19 cellular contexts compared by ENCODE assay signal in genomic region chr6:16476861-16477260, GRCh38.
DNase-seq lines count a peak whose midpoint lies in the region; ATAC-seq and TF ChIP-seq lines count a peak whose summit lies in the region.
"Had no signal": no experiment of that assay in that cellular context is flagged by ENCODE, and none has a peak within 500 bp of the region (broad histone marks: within the 10 kb centered on the region; RNA-seq: fewer than 3 reads in every experiment).

No MANE protein-coding gene starts in this region.

- H3K36me3 ChIP-seq in left ventricle myocardium inferior (no peaks in the 10 kb centered on the region), skeletal muscle tissue (ENCODE audit: control insufficient read depth in 3 of 3, insufficient read depth in 3 of 3, low read length in 3 of 3) (no peaks in the 10 kb centered on the region), adrenal gland (replicated peaks in 1 of 2) (no peaks in the 10 kb centered on the region)
- H3K36me3 ChIP-seq: colonic mucosa, suprapubic skin had no signal

- ATAC-seq in Right ventricle myocardium inferior (no peak), GM18909 (IDR thresholded peaks at IDR 0.05; ENCODE audit: poor library complexity, unreplicated experiment) (peak; percentile 30)
- ATAC-seq in activated CD8-positive, alpha-beta T cell treated with anti-CD3 and anti-CD28 coated beads for 36 hours: no peak
- ATAC-seq: body of pancreas, sciatic nerve had no signal

- H3K9me3 Mint-ChIP-seq in activated CD8-positive, alpha-beta T cell treated with anti-CD3 and anti-CD28 coated beads for 36 hours: peaks cover 3% of the 10 kb centered on the region
- H3K9me3 Mint-ChIP-seq: HFFc6 had no signal

- WGBS in adrenal gland, 4 donors: 88 to 91% (median 90%) methylated on average over 7 of the region's 7 CpGs

- intact Hi-C loops in left ventricle myocardium inferior (cut with micrococcal nuclease) (no loop called here), Right ventricle myocardium inferior (cut with DNase I) (no loop called here), adrenal gland (cut with DNase I) (no loop called here)
- intact Hi-C loops in activated CD8-positive, alpha-beta T cell treated with anti-CD3 and anti-CD28 coated beads for 36 hours (cut with micrococcal nuclease): no loop called here

- peaks cover 45% of the 10 kb centered on the region for H3K36me3 Mint-ChIP-seq in activated CD8-positive, alpha-beta T cell treated with anti-CD3 and anti-CD28 coated beads for 36 hours (ENCODE audit: low read depth)

- H3K9ac ChIP-seq in skeletal muscle tissue (ENCODE audit: low read depth in 1 of 3, low read length in 3 of 3): no peak overlapping the region

- no peak for DNase-seq in left ventricle myocardium inferior
- DNase-seq in Right ventricle myocardium inferior (ENCODE audit: missing footprints): no peak
- no peak for DNase-seq in activated CD8-positive, alpha-beta T cell treated with anti-CD3 and anti-CD28 coated beads for 36 hours
- no peak for DNase-seq in hippocampal formation (lab: John Stamatoyannopoulos, UW)
- no peak for DNase-seq in adrenal gland
- DNase-seq in NCI-H1436 (lab: John Stamatoyannopoulos, UW): no peak
- DNase-seq: activated gamma-delta T cell treated with Interleukin-2 at 50 U/mL for 16 hours; body of pancreas; Calu3; colonic mucosa; GDM1; HFFc6; NCI-H187 treated with DMSO at 0.1 percent for 48 hours; NCI-H345; stimulated activated CD4-positive, alpha-beta T cell treated with anti-CD3 and anti-CD28 coated beads, Interleukin-1b, Interleukin-23, amount 100 ng/mL, for 48 hours had no signal

- no peak overlapping the region for H3K4me3 Mint-ChIP-seq in activated CD8-positive, alpha-beta T cell treated with anti-CD3 and anti-CD28 coated beads for 36 hours
- H3K4me3 Mint-ChIP-seq: HFFc6 had no signal

- H3K27ac ChIP-seq in left ventricle myocardium inferior (replicated peaks) (peak overlapping the region; percentile 66), skeletal muscle tissue (ENCODE audit: low read depth, low read length) (peak overlapping the region; percentile 91), adrenal gland (no peak overlapping the region)
- H3K27ac ChIP-seq: body of pancreas, colonic mucosa, suprapubic skin had no signal

- no peaks in the 10 kb centered on the region for H3K27me3 Mint-ChIP-seq in activated CD8-positive, alpha-beta T cell treated with anti-CD3 and anti-CD28 coated beads for 36 hours

- H3K4me1 Mint-ChIP-seq in activated CD8-positive, alpha-beta T cell treated with anti-CD3 and anti-CD28 coated beads for 36 hours (ENCODE audit: low read depth): peaks cover 81% of the 10 kb centered on the region

- peak overlapping the region; percentile 73 for H3K27ac Mint-ChIP-seq in activated CD8-positive, alpha-beta T cell treated with anti-CD3 and anti-CD28 coated beads for 36 hours
- H3K27ac Mint-ChIP-seq: HFFc6 had no signal

- H3K4me3 ChIP-seq in left ventricle myocardium inferior (no peak overlapping the region), skeletal muscle tissue (ENCODE audit: low read length in 3 of 3) (peak overlapping the region in 1 of 3 donors; percentile 20), adrenal gland (no peak overlapping the region)
- H3K4me3 ChIP-seq: body of pancreas, colonic mucosa, suprapubic skin had no signal

- H3K4me1 ChIP-seq in left ventricle myocardium inferior (peaks cover 38% of the 10 kb centered on the region), skeletal muscle tissue (ENCODE audit: control insufficient read depth in 3 of 3, insufficient read depth in 3 of 3, low read length in 3 of 3) (peaks cover 9 to 29% (median 10%) of the 10 kb centered on the region in 3 donors), adrenal gland (replicated peaks in 1 of 2) (no peaks in the 10 kb centered on the region)
- H3K4me1 ChIP-seq: colonic mucosa had no signal

- no peak for TF ChIP-seq POLR2A in adrenal gland (IDR thresholded peaks at IDR 0.05)

- CTCF ChIA-PET in activated CD8-positive, alpha-beta T cell treated with anti-CD3 and anti-CD28 coated beads for 36 hours (lab: Charles Lee): interaction anchor here (1.4 to 1.9 kb wide), 2 partner anchors 35 to 38 kb away, joined by 4 to 5 read pairs; no protein-coding TSS in a partner anchor

- POLR2A ChIA-PET in activated CD8-positive, alpha-beta T cell treated with anti-CD3 and anti-CD28 coated beads for 36 hours (lab: Charles Lee): no interaction called here

- H3K9me3 ChIP-seq in left ventricle myocardium inferior (replicated peaks): no peaks in the 10 kb centered on the region
- H3K9me3 ChIP-seq in skeletal muscle tissue (ENCODE audit: control insufficient read depth in 3 of 3, low read length in 3 of 3): no peaks in the 10 kb centered on the region
- H3K9me3 ChIP-seq in adrenal gland (replicated peaks in 1 of 3): no peaks in the 10 kb centered on the region
- H3K9me3 ChIP-seq: body of pancreas, colonic mucosa, suprapubic skin had no signal

- no peaks in the 10 kb centered on the region for H3K27me3 ChIP-seq in left ventricle myocardium inferior (ENCODE audit: low read depth)
- no peaks in the 10 kb centered on the region for H3K27me3 ChIP-seq in skeletal muscle tissue (ENCODE audit: control insufficient read depth in 3 of 3, insufficient read depth in 3 of 3, low read length in 3 of 3)
- H3K27me3 ChIP-seq in adrenal gland: no peaks in the 10 kb centered on the region
- H3K27me3 ChIP-seq: body of pancreas, colonic mucosa, suprapubic skin had no signal

- no peak for TF ChIP-seq CTCF in left ventricle myocardium inferior (IDR thresholded peaks at IDR 0.05; ENCODE audit: borderline replicate concordance)
- TF ChIP-seq CTCF in activated CD8-positive, alpha-beta T cell treated with anti-CD3 and anti-CD28 coated beads for 36 hours (IDR thresholded peaks at IDR 0.05): no peak
- TF ChIP-seq CTCF in adrenal gland (IDR thresholded peaks at IDR 0.05): no peak

Comparison
In these comparisons a context has a peak if more than half of its experiments do, and no peak if none do; other contexts are left out.
1. H3K27ac ChIP-seq: peak in left ventricle myocardium inferior (single experiment) and skeletal muscle tissue (single experiment); none in adrenal gland (0 of 5).